ENCODE assay signal across 19 cellular contexts in the genomic region with DNA sequence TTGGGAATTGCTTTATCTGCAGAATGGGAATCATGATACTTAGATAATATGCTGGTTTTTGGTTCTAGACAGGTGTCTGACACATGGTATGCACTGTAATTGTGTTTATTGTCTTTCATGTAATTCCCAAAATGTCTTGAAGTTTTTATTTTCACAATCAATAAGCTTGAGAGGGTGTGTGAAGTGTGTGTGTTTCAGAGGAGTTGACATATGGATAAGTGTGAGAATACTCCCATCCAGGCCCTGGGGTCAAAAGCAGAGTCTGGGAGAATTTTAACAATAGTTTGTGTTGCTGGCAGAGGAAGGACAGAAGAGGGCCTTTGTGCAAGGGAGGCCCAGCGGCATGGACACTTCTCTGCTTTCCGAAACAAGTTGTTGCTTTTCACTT. TPM values are rescaled to one million over a fixed set of nuclear protein-coding genes. Genes with fewer than 3 reads are reported as not detected.
DNase-seq lines count a peak whose midpoint lies in the region; ATAC-seq and TF ChIP-seq lines count a peak whose summit lies in the region.
"Had no signal": no experiment of that assay in that cellular context is flagged by ENCODE, and none has a peak within 500 bp of the region (broad histone marks: within the 10 kb centered on the region; RNA-seq: fewer than 3 reads in every experiment).

No MANE protein-coding gene starts in this region.

- DNase-seq in activated naive CD4-positive, alpha-beta T cell treated with anti-CD3 and anti-CD28 coated beads, Interleukin-2, amount 10 ng/mL, durations not matched to agents 7 days and 5 days = no peak
- DNase-seq in activated naive CD4-positive, alpha-beta T cell treated with anti-CD3 and anti-CD28 coated beads, Interleukin-2, amount 50 U/mL, for 16 hours = no peak
- DNase-seq in thoracic aorta (ENCODE audit: low spot score) (no peak), right atrium auricular region (ENCODE audit: low spot score) (no peak), ureter (ENCODE audit: low spot score) (no peak), NOMO-1 treated with DMSO at 0.1 percent for 48 hours (lab: John Stamatoyannopoulos, UW; ENCODE audit: unreplicated experiment) (no peak)
- DNase-seq in effector CD8-positive, alpha-beta T cell (lab: John Stamatoyannopoulos, UW) = no peak
- DNase-seq: AML-193, DMS79 treated with DMSO at 0.1 percent for 48 hours, NCI-H1092 treated with DMSO at 0.1 percent for 48 hours, NCI-H2081 treated with DMSO at 0.1 percent for 48 hours, NCI-H774, SHP77 had no signal

- H3K4me1 ChIP-seq in iPS-20b (ENCODE audit: insufficient read depth, low read length) = peaks cover 15% of the 10 kb centered on the region
- peaks cover 0 to 36% of the 10 kb centered on the region in 2 donors for H3K4me1 ChIP-seq in thoracic aorta (ENCODE audit: control insufficient read depth in 1 of 2, low read depth in 2 of 2)
- peaks cover 0 to 21% of the 10 kb centered on the region in 2 donors for H3K4me1 ChIP-seq in right atrium auricular region

- H3K9ac ChIP-seq in iPS-20b (ENCODE audit: low read depth, low read length) = no peak overlapping the region

- H3K36me3 ChIP-seq in iPS-20b (ENCODE audit: insufficient read depth, low read depth, low read length) (no peaks in the 10 kb centered on the region), thoracic aorta (no peaks in the 10 kb centered on the region), right atrium auricular region (no peaks in the 10 kb centered on the region)

- no peak for ATAC-seq in thoracic aorta (ENCODE audit: insufficient number of reproducible peaks, low FRiP score, low read depth)
- ATAC-seq: K562 had no signal

- peaks cover 100% of the 10 kb centered on the region for H3K27me3 ChIP-seq in iPS-20b (ENCODE audit: insufficient read depth, low read length)
- no peaks in the 10 kb centered on the region for H3K27me3 ChIP-seq in thoracic aorta (replicated peaks; ENCODE audit: insufficient read depth)
- H3K27me3 ChIP-seq in right atrium auricular region = peaks cover 7 to 20% of the 10 kb centered on the region in 2 donors

- CTCF ChIA-PET in activated naive CD4-positive, alpha-beta T cell treated with anti-CD3 and anti-CD28 coated beads, Interleukin-2, amount 10 ng/mL, durations not matched to agents 7 days and 5 days (lab: Charles Lee) = no interaction called here

- H3K27ac ChIP-seq in iPS-20b (ENCODE audit: low read length) (no peak overlapping the region), thoracic aorta (peak overlapping the region; percentile 84 to 99), right atrium auricular region (no peak overlapping the region)
- H3K27ac ChIP-seq: 22Rv1, SK-N-MC had no signal

- H3K4me3 ChIP-seq in iPS-20b (ENCODE audit: low read length) (peak overlapping the region; percentile 8; the same call in 1 of the 2 replicates), thoracic aorta (peak overlapping the region; percentile 93), right atrium auricular region (no peak overlapping the region)
- H3K4me3 ChIP-seq: K562, SK-N-MC had no signal

- H3K4me1 Mint-ChIP-seq in activated naive CD4-positive, alpha-beta T cell treated with anti-CD3 and anti-CD28 coated beads, Interleukin-2, amount 10 ng/mL, durations not matched to agents 7 days and 5 days = peaks cover 2% of the 10 kb centered on the region

- TF ChIP-seq CTCF in thoracic aorta (IDR thresholded peaks at IDR 0.05) (no peak), right atrium auricular region (IDR thresholded peaks at IDR 0.05) (no peak)

- peaks cover 85% of the 10 kb centered on the region for H3K27me3 Mint-ChIP-seq in activated naive CD4-positive, alpha-beta T cell treated with anti-CD3 and anti-CD28 coated beads, Interleukin-2, amount 10 ng/mL, durations not matched to agents 7 days and 5 days

- H3K36me3 Mint-ChIP-seq in activated naive CD4-positive, alpha-beta T cell treated with anti-CD3 and anti-CD28 coated beads, Interleukin-2, amount 10 ng/mL, durations not matched to agents 7 days and 5 days = peaks cover 2% of the 10 kb centered on the region

- no peak overlapping the region for H3K4me3 Mint-ChIP-seq in activated naive CD4-positive, alpha-beta T cell treated with anti-CD3 and anti-CD28 coated beads, Interleukin-2, amount 10 ng/mL, durations not matched to agents 7 days and 5 days

- H3K27ac Mint-ChIP-seq in activated naive CD4-positive, alpha-beta T cell treated with anti-CD3 and anti-CD28 coated beads, Interleukin-2, amount 10 ng/mL, durations not matched to agents 7 days and 5 days = peak overlapping the region; percentile 26
- H3K27ac Mint-ChIP-seq: CD14-positive monocyte had no signal

- no peaks in the 10 kb centered on the region for H3K9me3 Mint-ChIP-seq in activated naive CD4-positive, alpha-beta T cell treated with anti-CD3 and anti-CD28 coated beads, Interleukin-2, amount 10 ng/mL, durations not matched to agents 7 days and 5 days

- H3K9me3 ChIP-seq in iPS-20b (ENCODE audit: insufficient read depth, low read depth, low read length) (no peaks in the 10 kb centered on the region), thoracic aorta (no peaks in the 10 kb centered on the region), right atrium auricular region (no peaks in the 10 kb centered on the region)

RNA-seq across cellular contexts. Expression of gene PRDM6, which starts 8.4 kb away (rescaled TPM):
- total RNA-seq in thoracic aorta (10 to 100 TPM; 37.9 to 44.8 TPM), right atrium auricular region (1 to 10 TPM; 1.0 to 3.6 TPM), ureter (10.6 TPM)
- total RNA-seq: RPMI7951 had no signal

Comparison
In these comparisons a context has a peak if more than half of its experiments do, and no peak if none do; other contexts are left out.
1. H3K27ac ChIP-seq: peak in thoracic aorta (2 of 2); none in iPS-20b (single experiment) and right atrium auricular region (0 of 2).
2. H3K4me3 ChIP-seq: peak in iPS-20b (single experiment) and thoracic aorta (single experiment); none in right atrium auricular region (0 of 2).